ENCODE assay signal across 26 cellular contexts in the genomic region with DNA sequence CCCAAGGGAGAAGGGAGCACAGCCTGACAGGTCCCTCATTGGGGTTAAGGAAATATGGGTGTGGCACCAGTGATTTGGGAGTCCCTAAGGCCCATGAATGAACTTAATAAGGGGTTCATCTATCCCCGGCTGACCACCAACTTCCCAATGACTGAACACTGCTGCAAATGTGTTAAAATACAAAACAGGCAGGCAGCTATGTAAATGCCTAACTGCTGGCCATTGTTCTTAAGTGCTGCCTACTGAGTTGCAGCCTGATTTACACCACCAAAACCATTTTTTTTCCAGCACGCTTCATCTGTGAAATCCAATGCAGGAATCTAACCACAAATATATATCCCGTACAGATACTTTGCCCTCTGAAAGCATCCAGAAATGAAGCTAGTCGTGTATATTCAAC.
"Had no signal": no experiment of that assay in that cellular context is flagged by ENCODE, and none has a peak within 500 bp of the region (broad histone marks: within the 10 kb centered on the region; RNA-seq: fewer than 3 reads in every experiment).

No MANE protein-coding gene starts in this region.

- H3K27ac ChIP-seq: body of pancreas, epithelial cell of prostate, esophagus squamous epithelium, gastroesophageal sphincter, heart right ventricle, WERI-Rb-1 had no signal

- H3K4me1 ChIP-seq: body of pancreas, esophagus squamous epithelium, gastroesophageal sphincter, heart right ventricle had no signal

- ATAC-seq: activated T-cell treated with anti-CD3 and anti-CD28 coated beads, Interleukin-2, amount 50 U/mL, for 72 hours; body of pancreas; gastroesophageal sphincter; heart right ventricle; T-helper 17 cell had no signal

- DNase-seq: activated CD4-positive, alpha-beta memory T cell treated with anti-CD3 and anti-CD28 coated beads, Interleukin-2, amount 10 ng/mL, durations not matched to agents 7 days and 5 days; activated CD4-positive, alpha-beta T cell treated with anti-CD3 and anti-CD28 coated beads for 1 hour; activated CD4-positive, alpha-beta T cell treated with anti-CD3 and anti-CD28 coated beads for 4 hours; activated CD4-positive, alpha-beta T cell treated with anti-CD3 and anti-CD28 coated beads, Interleukin-2, amount 10 ng/mL, durations not matched to agents 7 days and 5 days; activated CD4-positive, alpha-beta T cell treated with anti-CD3 and anti-CD28 coated beads, Interleukin-2, amount 50 U/mL, for 4 hours; activated CD8-positive, alpha-beta memory T cell treated with anti-CD3 and anti-CD28 coated beads, Interleukin-2, amount 50 U/mL, for 48 hours; activated gamma-delta T cell; activated naive CD4-positive, alpha-beta T cell treated with anti-CD3 and anti-CD28 coated beads, Interleukin-2, amount 50 U/mL, for 16 hours; activated naive CD4-positive, alpha-beta T cell treated with Interleukin-2 at 50 U/mL for 16 hours; activated T-cell treated with anti-CD3 and anti-CD28 coated beads for 4 hours; activated T-cell treated with anti-CD3 and anti-CD28 coated beads, Interleukin-2, amount 50 U/mL, for 24 hours; activated T-cell treated with anti-CD3 and anti-CD28 coated beads, Interleukin-2, amount 50 U/mL, for 72 hours; amygdala; aorta; body of pancreas; caudate nucleus; effector CD8-positive, alpha-beta T cell; esophagus squamous epithelium; foreskin melanocyte; heart right ventricle; T-helper 1 cell; T-helper 17 cell; T1000; WERI-Rb-1 had no signal

- H3K27me3 ChIP-seq: body of pancreas, esophagus squamous epithelium, gastroesophageal sphincter, heart right ventricle had no signal

- H3K36me3 ChIP-seq: esophagus squamous epithelium, gastroesophageal sphincter, heart right ventricle, WERI-Rb-1 had no signal

- H3K9me3 ChIP-seq: body of pancreas, esophagus squamous epithelium, gastroesophageal sphincter had no signal

- H3K4me3 ChIP-seq: body of pancreas, esophagus squamous epithelium, gastroesophageal sphincter, heart right ventricle had no signal
